Comparison of ENCODE assay signal across 17 cellular contexts in genomic region chr1:216055004-216055403, GRCh38.
"Had no signal": no experiment of that assay in that cellular context is flagged by ENCODE, and none has a peak within 500 bp of the region (broad histone marks: within the 10 kb centered on the region; RNA-seq: fewer than 3 reads in every experiment).

No MANE protein-coding gene starts in this region.

- H3K9me3 Mint-ChIP-seq: activated CD4-positive, alpha-beta T cell treated with anti-CD3 and anti-CD28 coated beads, Interleukin-2, amount 10 ng/mL, durations not matched to agents 7 days and 5 days had no signal

- H3K36me3 Mint-ChIP-seq: activated naive CD4-positive, alpha-beta T cell treated with anti-CD3 and anti-CD28 coated beads, Interleukin-2, amount 10 ng/mL, durations not matched to agents 7 days and 5 days; activated naive CD8-positive, alpha-beta T cell treated with anti-CD3 and anti-CD28 coated beads for 36 hours; IgD-negative memory B cell had no signal

- H3K4me1 Mint-ChIP-seq: activated CD4-positive, alpha-beta memory T cell treated with anti-CD3 and anti-CD28 coated beads, Interleukin-2, amount 10 ng/mL, durations not matched to agents 7 days and 5 days; activated CD4-positive, alpha-beta T cell treated with anti-CD3 and anti-CD28 coated beads, Interleukin-2, amount 10 ng/mL, durations not matched to agents 7 days and 5 days; activated naive CD4-positive, alpha-beta T cell treated with anti-CD3 and anti-CD28 coated beads, Interleukin-2, amount 10 ng/mL, durations not matched to agents 7 days and 5 days; activated naive CD8-positive, alpha-beta T cell treated with anti-CD3 and anti-CD28 coated beads for 36 hours; activated T-helper 17 cell treated with anti-CD3 and anti-CD28 coated beads, Interleukin-2, amount 50 U/mL, for 72 hours; IgD-negative memory B cell had no signal

- H3K27me3 Mint-ChIP-seq: activated CD4-positive, alpha-beta memory T cell treated with anti-CD3 and anti-CD28 coated beads, Interleukin-2, amount 10 ng/mL, durations not matched to agents 7 days and 5 days; activated CD4-positive, alpha-beta T cell treated with anti-CD3 and anti-CD28 coated beads, Interleukin-2, amount 10 ng/mL, durations not matched to agents 7 days and 5 days; activated naive CD4-positive, alpha-beta T cell treated with anti-CD3 and anti-CD28 coated beads, Interleukin-2, amount 10 ng/mL, durations not matched to agents 7 days and 5 days; activated naive CD8-positive, alpha-beta T cell treated with anti-CD3 and anti-CD28 coated beads for 36 hours; activated T-helper 17 cell treated with anti-CD3 and anti-CD28 coated beads, Interleukin-2, amount 50 U/mL, for 72 hours; IgD-negative memory B cell had no signal

- H3K27ac Mint-ChIP-seq: activated CD4-positive, alpha-beta memory T cell treated with anti-CD3 and anti-CD28 coated beads, Interleukin-2, amount 10 ng/mL, durations not matched to agents 7 days and 5 days; activated CD4-positive, alpha-beta T cell treated with anti-CD3 and anti-CD28 coated beads, Interleukin-2, amount 10 ng/mL, durations not matched to agents 7 days and 5 days; activated naive CD4-positive, alpha-beta T cell treated with anti-CD3 and anti-CD28 coated beads, Interleukin-2, amount 10 ng/mL, durations not matched to agents 7 days and 5 days; activated naive CD8-positive, alpha-beta T cell treated with anti-CD3 and anti-CD28 coated beads for 36 hours; activated T-helper 17 cell treated with anti-CD3 and anti-CD28 coated beads, Interleukin-2, amount 50 U/mL, for 72 hours; IgD-negative memory B cell; T-helper 1 cell treated with Interleukin-12 subunit alpha and Interleukin-12 subunit beta and Interleukin-4 antibody, amounts not matched to agents 30 μg/mL and 1 μg/mL, for 36 hours had no signal

- H3K4me3 Mint-ChIP-seq: activated CD4-positive, alpha-beta memory T cell treated with anti-CD3 and anti-CD28 coated beads, Interleukin-2, amount 10 ng/mL, durations not matched to agents 7 days and 5 days; activated CD4-positive, alpha-beta T cell treated with anti-CD3 and anti-CD28 coated beads, Interleukin-2, amount 10 ng/mL, durations not matched to agents 7 days and 5 days; activated naive CD4-positive, alpha-beta T cell treated with anti-CD3 and anti-CD28 coated beads, Interleukin-2, amount 10 ng/mL, durations not matched to agents 7 days and 5 days; activated naive CD8-positive, alpha-beta T cell treated with anti-CD3 and anti-CD28 coated beads for 36 hours; activated T-helper 17 cell treated with anti-CD3 and anti-CD28 coated beads, Interleukin-2, amount 50 U/mL, for 72 hours; IgD-negative memory B cell; T-helper 1 cell treated with Interleukin-12 subunit alpha and Interleukin-12 subunit beta and Interleukin-4 antibody, amounts not matched to agents 30 μg/mL and 1 μg/mL, for 36 hours had no signal

- DNase-seq: activated CD4-positive, alpha-beta memory T cell treated with anti-CD3 and anti-CD28 coated beads, Interleukin-2, amount 10 ng/mL, durations not matched to agents 7 days and 5 days; activated CD4-positive, alpha-beta T cell treated with anti-CD3 and anti-CD28 coated beads, Interleukin-2, amount 10 ng/mL, durations not matched to agents 7 days and 5 days; activated CD4-positive, CD25-positive, alpha-beta regulatory T cell; activated gamma-delta T cell; activated naive CD4-positive, alpha-beta T cell treated with anti-CD3 and anti-CD28 coated beads, Interleukin-2, amount 10 ng/mL, durations not matched to agents 7 days and 5 days; activated naive CD8-positive, alpha-beta T cell treated with anti-CD3 and anti-CD28 coated beads for 36 hours; activated T-cell treated with anti-CD3 and anti-CD28 coated beads for 4 hours; activated T-cell treated with anti-CD3 and anti-CD28 coated beads, Interleukin-2, amount 50 U/mL, for 48 hours; KG1; NCI-H1092; NCI-H1930; NCI-H526; OCI-M1; RPMI8226 had no signal
